In genomic region chr12:57093412-57094193, GRCh38 we compare ENCODE assay signal across 8 cellular contexts. TPM values are rescaled to one million over a fixed set of nuclear protein-coding genes. Genes with fewer than 3 reads are reported as not detected.
DNase-seq lines count a peak whose midpoint lies in the region; TF ChIP-seq lines count a peak whose summit lies in the region.

No MANE protein-coding gene starts in this region.

- no peaks in the 10 kb centered on the region for H3K27me3 Mint-ChIP-seq in activated T-cell treated with anti-CD3 and anti-CD28 coated beads, Interleukin-2, amount 50 U/mL, for 24 hours

- H2AFZ ChIP-seq in fibroblast of lung (ENCODE audit: low read length), result no peak overlapping the region

- H3K9me3 Mint-ChIP-seq in activated T-cell treated with anti-CD3 and anti-CD28 coated beads, Interleukin-2, amount 50 U/mL, for 24 hours, result no peaks in the 10 kb centered on the region

- H3K9ac ChIP-seq in fibroblast of lung (ENCODE audit: insufficient read depth, low read length), result peak overlapping the region; percentile 18

- TF ChIP-seq POLR2A in thyroid gland (IDR thresholded peaks at IDR 0.05), result no peak

- peaks cover 88% of the 10 kb centered on the region for H3K36me3 Mint-ChIP-seq in activated T-cell treated with anti-CD3 and anti-CD28 coated beads, Interleukin-2, amount 50 U/mL, for 24 hours (ENCODE audit: low read depth)

- H3K4me3 ChIP-seq in fibroblast of lung (replicated peaks in 1 of 4; ENCODE audit: control extremely low read depth in 1 of 4, insufficient read depth in 1 of 4, low read depth in 3 of 4, low read length in 4 of 4), result peak overlapping the region; percentile 9 to 19 (median 17)
- no peak overlapping the region for H3K4me3 ChIP-seq in neutrophil (ENCODE audit: low read depth in 1 of 2, low read length in 1 of 2)
- no peak overlapping the region for H3K4me3 ChIP-seq in thyroid gland (replicated peaks in 1 of 3)

- H3K4me3 Mint-ChIP-seq in activated T-cell treated with anti-CD3 and anti-CD28 coated beads, Interleukin-2, amount 50 U/mL, for 24 hours, result peak overlapping the region; percentile 73

- peak overlapping the region; percentile 55 for H3K4me2 ChIP-seq in fibroblast of lung (ENCODE audit: extremely low read depth, insufficient read depth, low read length)

- peaks cover 70% of the 10 kb centered on the region for H3K4me1 Mint-ChIP-seq in activated T-cell treated with anti-CD3 and anti-CD28 coated beads, Interleukin-2, amount 50 U/mL, for 24 hours (ENCODE audit: low read depth)

- DNase-seq in NCI-H82 (lab: John Stamatoyannopoulos, UW), result peak; percentile 46
- DNase-seq in NCI-H82 treated with DMSO at 0.1 percent for 48 hours (lab: John Stamatoyannopoulos, UW; ENCODE audit: unreplicated experiment), result no peak
- DNase-seq in NCI-H69 (lab: John Stamatoyannopoulos, UW), result peak; percentile 34
- peak; percentile 80 for DNase-seq in activated T-cell treated with anti-CD3 and anti-CD28 coated beads, Interleukin-2, amount 50 U/mL, for 24 hours
- DNase-seq in fibroblast of lung (ENCODE audit: low read depth in 2 of 2), result peak; percentile 85 to 87
- DNase-seq in thyroid gland, result peak; percentile 55 to 63
- DNase-seq in NCI-H2029 (lab: John Stamatoyannopoulos, UW), result no peak

- H3K27me3 ChIP-seq in fibroblast of lung (ENCODE audit: control insufficient read depth, insufficient read depth, low read length) (no peaks in the 10 kb centered on the region), neutrophil (peaks cover 25% of the 10 kb centered on the region), thyroid gland (no peaks in the 10 kb centered on the region)

- TF ChIP-seq CTCF in fibroblast of lung (conservative IDR thresholded peaks at IDR 0.05 in 1 of 2, IDR thresholded peaks at IDR 0.05 in 1 of 2; ENCODE audit: low read depth in 1 of 2, low read length in 2 of 2) (peak; percentile 34 to 55), neutrophil (IDR thresholded peaks at IDR 0.05) (peak; percentile 54), thyroid gland (IDR thresholded peaks at IDR 0.05) (peak in 4 of 6 experiments; percentile 23 to 56 (median 44))

- H3K27ac ChIP-seq in fibroblast of lung (ENCODE audit: insufficient read depth, low read length) (peak overlapping the region; percentile 75), neutrophil (peak overlapping the region; percentile 55), thyroid gland (peak overlapping the region in 2 of 3 donors; percentile 56 to 63)

- peaks cover 22% of the 10 kb centered on the region for H3K4me1 ChIP-seq in fibroblast of lung (ENCODE audit: control insufficient read depth, extremely low read depth, insufficient read depth, low read length)
- peaks cover 12 to 22% of the 10 kb centered on the region in 2 experiments for H3K4me1 ChIP-seq in neutrophil (ENCODE audit: control insufficient read depth in 1 of 2, insufficient read depth in 1 of 2, low read depth in 1 of 2, low read length in 1 of 2)
- H3K4me1 ChIP-seq in thyroid gland, result peaks cover 18 to 42% of the 10 kb centered on the region in 2 donors

- peaks cover 39% of the 10 kb centered on the region for H3K36me3 ChIP-seq in fibroblast of lung (ENCODE audit: control insufficient read depth, insufficient read depth, low read length)
- H3K36me3 ChIP-seq in neutrophil, result peaks cover 40% of the 10 kb centered on the region
- H3K36me3 ChIP-seq in thyroid gland, result peaks cover 38 to 45% of the 10 kb centered on the region in 2 donors

- H3K27ac Mint-ChIP-seq in activated T-cell treated with anti-CD3 and anti-CD28 coated beads, Interleukin-2, amount 50 U/mL, for 24 hours, result peak overlapping the region; percentile 96

- peaks cover 47% of the 10 kb centered on the region for H3K79me2 ChIP-seq in fibroblast of lung (ENCODE audit: control insufficient read depth, insufficient read depth, low read length)

- intact Hi-C loops in thyroid gland (cut with DNase I), result no loop called here

- H3K9me3 ChIP-seq in fibroblast of lung (ENCODE audit: control insufficient read depth, insufficient read depth, low read depth, low read length) (no peaks in the 10 kb centered on the region), neutrophil (peaks cover 5% of the 10 kb centered on the region), thyroid gland (no peaks in the 10 kb centered on the region)

- 40 to 62% methylated on average over 9 to 23 of the region's 24 CpGs for WGBS in thyroid gland, 2 donors

- no peaks in the 10 kb centered on the region for H4K20me1 ChIP-seq in fibroblast of lung (ENCODE audit: control insufficient read depth, extremely low read depth, insufficient read depth, low read length)

RNA-seq across cellular contexts. Expression of gene NAB2, which starts 4.7 kb away (rescaled TPM):
- total RNA-seq in fibroblast of lung (39.6 and 62.7 TPM in 2 replicates), thyroid gland (10 to 100 TPM; 11.8 to 48.0 (median 16.1) TPM)
- polyA plus RNA-seq in fibroblast of lung, result 31.3 and 34.6 TPM in 2 replicates
- polyA plus RNA-seq in fibroblast of lung (2012), result 36.6 and 43.5 TPM in 2 replicates
- 47.8 and 72.4 TPM in 2 replicates for polyA minus RNA-seq in fibroblast of lung (ENCODE audit: low replicate concordance)

RNA-seq across cellular contexts. Expression of gene NEMP1, which starts 15.0 kb away (rescaled TPM):
- 7.7 and 8.4 TPM in 2 replicates for total RNA-seq in fibroblast of lung
- 11.1 and 17.6 TPM in 2 replicates for polyA plus RNA-seq in fibroblast of lung
- polyA plus RNA-seq in fibroblast of lung (2012), result 4.9 and 8.4 TPM in 2 replicates
- polyA minus RNA-seq in fibroblast of lung (ENCODE audit: low replicate concordance), result 4.9 and 17.5 TPM in 2 replicates
- 10 to 100 TPM in 2 of 4 donors, 1 to 10 TPM in 2; 5.6 to 10.9 (median 9.2) TPM for total RNA-seq in thyroid gland

RNA-seq across cellular contexts. Expression of gene STAT6, which starts 17.6 kb away (rescaled TPM):
- total RNA-seq in fibroblast of lung, result 90.4 and 103 TPM in 2 replicates
- 116 and 123 TPM in 2 replicates for polyA plus RNA-seq in fibroblast of lung
- 99.4 and 116 TPM in 2 replicates for polyA plus RNA-seq in fibroblast of lung (2012)
- 235 and 253 TPM in 2 replicates for polyA minus RNA-seq in fibroblast of lung (ENCODE audit: low replicate concordance)
- 100 to 1,000 TPM in 1 of 4 donors, 10 to 100 TPM in 3; 79.0 to 144 (median 89.8) TPM for total RNA-seq in thyroid gland

RNA-seq across cellular contexts. Expression of gene LRP1, which starts 34.7 kb away (rescaled TPM):
- total RNA-seq in fibroblast of lung (377 and 464 TPM in 2 replicates), thyroid gland (100 to 1,000 TPM in 3 of 4 donors, 10 to 100 TPM in 1; 98.5 to 161 (median 118) TPM)
- 92.2 and 96.9 TPM in 2 replicates for polyA plus RNA-seq in fibroblast of lung
- 209 and 246 TPM in 2 replicates for polyA plus RNA-seq in fibroblast of lung (2012)
- 1,375 and 1,576 TPM in 2 replicates for polyA minus RNA-seq in fibroblast of lung (ENCODE audit: low replicate concordance)

RNA-seq across cellular contexts. Expression of gene MYO1A, which starts 43.7 kb away (rescaled TPM):
- total RNA-seq in fibroblast of lung (0.17 and 0.26 TPM in 2 replicates), thyroid gland (not detected)
- 0.01 TPM in 1 of 2 replicates, not detected in the other for polyA plus RNA-seq in fibroblast of lung
- polyA plus RNA-seq in fibroblast of lung (2012), result not detected in 2 replicates
- not detected in 2 replicates for polyA minus RNA-seq in fibroblast of lung (ENCODE audit: low replicate concordance)

Comparison
In these comparisons a context has a peak if more than half of its experiments do, and no peak if none do; other contexts are left out.
1. DNase-seq: peak in NCI-H82 (single experiment), NCI-H69 (single experiment), activated T-cell treated with anti-CD3 and anti-CD28 coated beads, Interleukin-2, amount 50 U/mL, for 24 hours (single experiment), fibroblast of lung (2 of 2) and thyroid gland (2 of 2); none in NCI-H82 treated with DMSO at 0.1 percent for 48 hours (single experiment) and NCI-H2029 (single experiment).
2. H3K4me3 ChIP-seq: peak in fibroblast of lung (4 of 4); none in neutrophil (0 of 2) and thyroid gland (0 of 3).
3. Peak in every context shown above with its lines, with median percentiles within 50 percentile points of each other: H3K27ac ChIP-seq and CTCF ChIP-seq.